Comparison of ENCODE assay signal across 1 cellular context in the genomic region with DNA sequence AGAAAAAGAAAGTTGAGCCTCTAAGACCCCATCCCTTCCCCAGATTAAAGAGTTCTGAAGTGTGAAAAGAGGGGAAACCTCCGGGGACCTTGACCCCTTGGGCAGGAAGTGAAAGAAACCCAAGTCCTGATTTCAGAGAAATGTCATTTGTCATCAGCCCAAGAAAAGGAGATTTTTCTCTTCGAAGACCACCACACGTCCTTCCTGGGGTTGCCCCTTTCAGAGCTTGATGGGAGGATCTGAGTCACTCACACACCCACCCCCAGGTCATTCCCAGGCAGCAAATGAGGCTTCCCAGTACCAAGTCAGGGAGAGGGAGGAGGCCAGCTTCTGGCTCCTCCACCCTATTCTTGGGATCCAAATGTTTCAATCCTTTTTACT.
TF ChIP-seq lines count a peak whose summit lies in the region.

No MANE protein-coding gene starts in this region.

TF ChIP-seq in GM12878, 131 proteins besides CTCF, POLR2A, EP300 and RAD21 (continued from another document):
- TF ChIP-seq, protein P1, sequence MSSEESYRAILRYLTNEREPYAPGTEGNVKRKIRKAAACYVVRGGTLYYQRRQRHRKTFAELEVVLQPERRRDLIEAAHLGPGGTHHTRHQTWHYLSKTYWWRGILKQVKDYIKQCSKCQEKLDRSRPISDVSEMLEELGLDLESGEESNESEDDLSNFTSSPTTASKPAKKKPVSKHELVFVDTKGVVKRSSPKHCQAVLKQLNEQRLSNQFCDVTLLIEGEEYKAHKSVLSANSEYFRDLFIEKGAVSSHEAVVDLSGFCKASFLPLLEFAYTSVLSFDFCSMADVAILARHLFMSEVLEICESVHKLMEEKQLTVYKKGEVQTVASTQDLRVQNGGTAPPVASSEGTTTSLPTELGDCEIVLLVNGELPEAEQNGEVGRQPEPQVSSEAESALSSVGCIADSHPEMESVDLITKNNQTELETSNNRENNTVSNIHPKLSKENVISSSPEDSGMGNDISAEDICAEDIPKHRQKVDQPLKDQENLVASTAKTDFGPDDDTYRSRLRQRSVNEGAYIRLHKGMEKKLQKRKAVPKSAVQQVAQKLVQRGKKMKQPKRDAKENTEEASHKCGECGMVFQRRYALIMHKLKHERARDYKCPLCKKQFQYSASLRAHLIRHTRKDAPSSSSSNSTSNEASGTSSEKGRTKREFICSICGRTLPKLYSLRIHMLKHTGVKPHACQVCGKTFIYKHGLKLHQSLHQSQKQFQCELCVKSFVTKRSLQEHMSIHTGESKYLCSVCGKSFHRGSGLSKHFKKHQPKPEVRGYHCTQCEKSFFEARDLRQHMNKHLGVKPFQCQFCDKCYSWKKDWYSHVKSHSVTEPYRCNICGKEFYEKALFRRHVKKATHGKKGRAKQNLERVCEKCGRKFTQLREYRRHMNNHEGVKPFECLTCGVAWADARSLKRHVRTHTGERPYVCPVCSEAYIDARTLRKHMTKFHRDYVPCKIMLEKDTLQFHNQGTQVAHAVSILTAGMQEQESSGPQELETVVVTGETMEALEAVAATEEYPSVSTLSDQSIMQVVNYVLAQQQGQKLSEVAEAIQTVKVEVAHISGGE (CRISPR knock-in tag; IDR thresholded peaks at IDR 0.05): no peak
- no peak for TF ChIP-seq CBFB (IDR thresholded peaks at IDR 0.05; ENCODE audit: low read depth)
- TF ChIP-seq, protein P2, sequence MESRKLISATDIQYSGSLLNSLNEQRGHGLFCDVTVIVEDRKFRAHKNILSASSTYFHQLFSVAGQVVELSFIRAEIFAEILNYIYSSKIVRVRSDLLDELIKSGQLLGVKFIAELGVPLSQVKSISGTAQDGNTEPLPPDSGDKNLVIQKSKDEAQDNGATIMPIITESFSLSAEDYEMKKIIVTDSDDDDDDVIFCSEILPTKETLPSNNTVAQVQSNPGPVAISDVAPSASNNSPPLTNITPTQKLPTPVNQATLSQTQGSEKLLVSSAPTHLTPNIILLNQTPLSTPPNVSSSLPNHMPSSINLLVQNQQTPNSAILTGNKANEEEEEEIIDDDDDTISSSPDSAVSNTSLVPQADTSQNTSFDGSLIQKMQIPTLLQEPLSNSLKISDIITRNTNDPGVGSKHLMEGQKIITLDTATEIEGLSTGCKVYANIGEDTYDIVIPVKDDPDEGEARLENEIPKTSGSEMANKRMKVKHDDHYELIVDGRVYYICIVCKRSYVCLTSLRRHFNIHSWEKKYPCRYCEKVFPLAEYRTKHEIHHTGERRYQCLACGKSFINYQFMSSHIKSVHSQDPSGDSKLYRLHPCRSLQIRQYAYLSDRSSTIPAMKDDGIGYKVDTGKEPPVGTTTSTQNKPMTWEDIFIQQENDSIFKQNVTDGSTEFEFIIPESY (IDR thresholded peaks at IDR 0.05): no peak
- TF ChIP-seq NFXL1 (IDR thresholded peaks at IDR 0.05; ENCODE audit: borderline replicate concordance): no peak
- no peak for TF ChIP-seq YBX1 (IDR thresholded peaks at IDR 0.05)
- TF ChIP-seq HCFC1 (IDR thresholded peaks at IDR 0.05; ENCODE audit: low read length): no peak
- no peak for TF ChIP-seq SMARCA5 (IDR thresholded peaks at IDR 0.05)
- TF ChIP-seq, protein P3, sequence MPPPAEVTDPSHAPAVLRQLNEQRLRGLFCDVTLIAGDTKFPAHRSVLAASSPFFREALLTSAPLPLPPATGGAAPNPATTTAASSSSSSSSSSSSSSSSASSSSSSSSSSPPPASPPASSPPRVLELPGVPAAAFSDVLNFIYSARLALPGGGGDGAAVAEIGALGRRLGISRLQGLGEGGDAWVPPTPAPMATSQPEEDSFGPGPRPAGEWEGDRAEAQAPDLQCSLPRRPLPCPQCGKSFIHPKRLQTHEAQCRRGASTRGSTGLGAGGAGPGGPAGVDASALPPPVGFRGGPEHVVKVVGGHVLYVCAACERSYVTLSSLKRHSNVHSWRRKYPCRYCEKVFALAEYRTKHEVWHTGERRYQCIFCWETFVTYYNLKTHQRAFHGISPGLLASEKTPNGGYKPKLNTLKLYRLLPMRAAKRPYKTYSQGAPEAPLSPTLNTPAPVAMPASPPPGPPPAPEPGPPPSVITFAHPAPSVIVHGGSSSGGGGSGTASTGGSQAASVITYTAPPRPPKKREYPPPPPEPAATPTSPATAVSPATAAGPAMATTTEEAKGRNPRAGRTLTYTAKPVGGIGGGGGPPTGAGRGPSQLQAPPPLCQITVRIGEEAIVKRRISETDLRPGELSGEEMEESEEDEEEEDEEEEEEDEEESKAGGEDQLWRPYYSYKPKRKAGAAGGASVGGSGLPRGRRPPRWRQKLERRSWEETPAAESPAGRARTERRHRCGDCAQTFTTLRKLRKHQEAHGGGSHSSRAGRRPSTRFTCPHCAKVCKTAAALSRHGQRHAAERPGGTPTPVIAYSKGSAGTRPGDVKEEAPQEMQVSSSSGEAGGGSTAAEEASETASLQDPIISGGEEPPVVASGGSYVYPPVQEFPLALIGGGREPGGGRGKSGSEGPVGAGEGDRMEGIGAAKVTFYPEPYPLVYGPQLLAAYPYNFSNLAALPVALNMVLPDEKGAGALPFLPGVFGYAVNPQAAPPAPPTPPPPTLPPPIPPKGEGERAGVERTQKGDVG (CRISPR knock-in tag; IDR thresholded peaks at IDR 0.05): no peak
- TF ChIP-seq, protein P4, sequence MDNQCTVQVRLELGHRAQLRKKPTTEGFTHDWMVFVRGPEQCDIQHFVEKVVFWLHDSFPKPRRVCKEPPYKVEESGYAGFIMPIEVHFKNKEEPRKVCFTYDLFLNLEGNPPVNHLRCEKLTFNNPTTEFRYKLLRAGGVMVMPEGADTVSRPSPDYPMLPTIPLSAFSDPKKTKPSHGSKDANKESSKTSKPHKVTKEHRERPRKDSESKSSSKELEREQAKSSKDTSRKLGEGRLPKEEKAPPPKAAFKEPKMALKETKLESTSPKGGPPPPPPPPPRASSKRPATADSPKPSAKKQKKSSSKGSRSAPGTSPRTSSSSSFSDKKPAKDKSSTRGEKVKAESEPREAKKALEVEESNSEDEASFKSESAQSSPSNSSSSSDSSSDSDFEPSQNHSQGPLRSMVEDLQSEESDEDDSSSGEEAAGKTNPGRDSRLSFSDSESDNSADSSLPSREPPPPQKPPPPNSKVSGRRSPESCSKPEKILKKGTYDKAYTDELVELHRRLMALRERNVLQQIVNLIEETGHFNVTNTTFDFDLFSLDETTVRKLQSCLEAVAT (IDR thresholded peaks at IDR 0.05): no peak
- no peak for TF ChIP-seq MYC (IDR thresholded peaks at IDR 0.05; ENCODE audit: insufficient read depth, insufficient read length, insufficient replicate concordance, low read length, severe bottlenecking)
- TF ChIP-seq, protein P5, sequence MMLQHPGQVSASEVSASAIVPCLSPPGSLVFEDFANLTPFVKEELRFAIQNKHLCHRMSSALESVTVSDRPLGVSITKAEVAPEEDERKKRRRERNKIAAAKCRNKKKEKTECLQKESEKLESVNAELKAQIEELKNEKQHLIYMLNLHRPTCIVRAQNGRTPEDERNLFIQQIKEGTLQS (IDR thresholded peaks at IDR 0.05; ENCODE audit: borderline replicate concordance, extremely low read depth, low read depth, low read length): no peak
- TF ChIP-seq MYB (IDR thresholded peaks at IDR 0.05; ENCODE audit: borderline replicate concordance, low read depth, low read length): no peak
- no peak for TF ChIP-seq ZZZ3 (IDR thresholded peaks at IDR 0.05; ENCODE audit: control insufficient read depth, insufficient read length, low read depth)
- no peak for TF ChIP-seq SMAD1 (IDR thresholded peaks at IDR 0.05; ENCODE audit: low read depth, partially characterized antibody)
- TF ChIP-seq NR2F1 (conservative IDR thresholded peaks at IDR 0.05): peak; percentile 88
- no peak for TF ChIP-seq POLR2AphosphoS5 (IDR thresholded peaks at IDR 0.05; ENCODE audit: low read length)
- TF ChIP-seq TCF3 (IDR thresholded peaks at IDR 0.05; ENCODE audit: borderline replicate concordance, insufficient read depth, low read depth, low read length): 0 out of 2 replicates have a peak, but pooled peaks have one; percentile 2
- no peak for TF ChIP-seq ESRRA (IDR thresholded peaks at IDR 0.05; ENCODE audit: low read length)
- TF ChIP-seq, protein P6, sequence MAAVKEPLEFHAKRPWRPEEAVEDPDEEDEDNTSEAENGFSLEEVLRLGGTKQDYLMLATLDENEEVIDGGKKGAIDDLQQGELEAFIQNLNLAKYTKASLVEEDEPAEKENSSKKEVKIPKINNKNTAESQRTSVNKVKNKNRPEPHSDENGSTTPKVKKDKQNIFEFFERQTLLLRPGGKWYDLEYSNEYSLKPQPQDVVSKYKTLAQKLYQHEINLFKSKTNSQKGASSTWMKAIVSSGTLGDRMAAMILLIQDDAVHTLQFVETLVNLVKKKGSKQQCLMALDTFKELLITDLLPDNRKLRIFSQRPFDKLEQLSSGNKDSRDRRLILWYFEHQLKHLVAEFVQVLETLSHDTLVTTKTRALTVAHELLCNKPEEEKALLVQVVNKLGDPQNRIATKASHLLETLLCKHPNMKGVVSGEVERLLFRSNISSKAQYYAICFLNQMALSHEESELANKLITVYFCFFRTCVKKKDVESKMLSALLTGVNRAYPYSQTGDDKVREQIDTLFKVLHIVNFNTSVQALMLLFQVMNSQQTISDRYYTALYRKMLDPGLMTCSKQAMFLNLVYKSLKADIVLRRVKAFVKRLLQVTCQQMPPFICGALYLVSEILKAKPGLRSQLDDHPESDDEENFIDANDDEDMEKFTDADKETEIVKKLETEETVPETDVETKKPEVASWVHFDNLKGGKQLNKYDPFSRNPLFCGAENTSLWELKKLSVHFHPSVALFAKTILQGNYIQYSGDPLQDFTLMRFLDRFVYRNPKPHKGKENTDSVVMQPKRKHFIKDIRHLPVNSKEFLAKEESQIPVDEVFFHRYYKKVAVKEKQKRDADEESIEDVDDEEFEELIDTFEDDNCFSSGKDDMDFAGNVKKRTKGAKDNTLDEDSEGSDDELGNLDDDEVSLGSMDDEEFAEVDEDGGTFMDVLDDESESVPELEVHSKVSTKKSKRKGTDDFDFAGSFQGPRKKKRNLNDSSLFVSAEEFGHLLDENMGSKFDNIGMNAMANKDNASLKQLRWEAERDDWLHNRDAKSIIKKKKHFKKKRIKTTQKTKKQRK (IDR thresholded peaks at IDR 0.05; ENCODE audit: low read depth, low read length): no peak
- TF ChIP-seq WRNIP1 (IDR thresholded peaks at IDR 0.05; ENCODE audit: borderline replicate concordance, low read depth, low read length): no peak
- TF ChIP-seq, protein P7, sequence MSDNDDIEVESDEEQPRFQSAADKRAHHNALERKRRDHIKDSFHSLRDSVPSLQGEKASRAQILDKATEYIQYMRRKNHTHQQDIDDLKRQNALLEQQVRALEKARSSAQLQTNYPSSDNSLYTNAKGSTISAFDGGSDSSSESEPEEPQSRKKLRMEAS (IDR thresholded peaks at IDR 0.05; ENCODE audit: low read depth, low read length): no peak
- no peak for TF ChIP-seq ZSCAN29 (IDR thresholded peaks at IDR 0.05)
- TF ChIP-seq GABPA (IDR thresholded peaks at IDR 0.05; ENCODE audit: low read depth): 0 out of 2 replicates have a peak, but pooled peaks have one; percentile 10
- peak; percentile 74 for TF ChIP-seq MEF2B (IDR thresholded peaks at IDR 0.05; ENCODE audit: partially characterized antibody, poor library complexity, severe bottlenecking)
- no peak for TF ChIP-seq FOXK2 (IDR thresholded peaks at IDR 0.05)
- TF ChIP-seq RUNX3 (IDR thresholded peaks at IDR 0.05; ENCODE audit: low read length): no peak
